1 cellular context compared by ENCODE assay signal in genomic region chr10:15439381-15439837, GRCh38.
TF ChIP-seq lines count a peak whose summit lies in the region.

No MANE protein-coding gene starts in this region.

TF ChIP-seq in IMR-90, 13 proteins besides CTCF, POLR2A, EP300 and RAD21 (continued from another document):
- no peak for TF ChIP-seq RCOR1 (IDR thresholded peaks at IDR 0.05; ENCODE audit: insufficient replicate concordance, low read length)
- TF ChIP-seq RFX5 (IDR thresholded peaks at IDR 0.05; ENCODE audit: low read depth, low read length), result no peak
- TF ChIP-seq FOS (IDR thresholded peaks at IDR 0.05; ENCODE audit: low read depth, low read length), result no peak
- no peak for TF ChIP-seq NFE2L2 (IDR thresholded peaks at IDR 0.05; ENCODE audit: low read depth, low read length)
- no peak for TF ChIP-seq MAFK (IDR thresholded peaks at IDR 0.05; ENCODE audit: low read depth, low read length)
- no peak for TF ChIP-seq USF2 (IDR thresholded peaks at IDR 0.05; ENCODE audit: low read depth, low read length)
- TF ChIP-seq MXI1 (IDR thresholded peaks at IDR 0.05; ENCODE audit: borderline replicate concordance, low read depth, low read length), result no peak
